In genomic region chrX:40152706-40153334, GRCh38 we compare ENCODE assay signal across 8 cellular contexts. TPM values are rescaled to one million over a fixed set of nuclear protein-coding genes. Genes with fewer than 3 reads are reported as not detected.
DNase-seq lines count a peak whose midpoint lies in the region; TF ChIP-seq lines count a peak whose summit lies in the region.

No MANE protein-coding gene starts in this region.

- intact Hi-C loops in Calu3 (cut with micrococcal nuclease; ENCODE audit: unreplicated experiment): loop anchor here (10.0 kb wide), 1 partner anchor 48 kb away; no protein-coding TSS in a partner anchor

- peak overlapping the region; percentile 34 for H3K4me3 ChIP-seq in HL-60 (replicated peaks; ENCODE audit: insufficient read depth, low read length)
- H3K4me3 ChIP-seq in adipocyte (ENCODE audit: low read length): peak overlapping the region; percentile 67

- CTCF ChIA-PET in Calu3 (lab: Charles Lee): interaction anchor here (0.7 kb wide), 1 partner anchor 67 kb away, joined by 3 read pairs; no protein-coding TSS in a partner anchor

- peaks cover 24% of the 10 kb centered on the region for H3K36me3 Mint-ChIP-seq in Calu3 (ENCODE audit: insufficient read depth, unreplicated experiment)

- DNase-seq in Calu3: peak; percentile 71
- peak in 1 of 2 experiments; percentile 43 for DNase-seq in HL-60 (ENCODE audit: low read depth in 1 of 2, low spot score in 1 of 2)
- DNase-seq in adipocyte (ENCODE audit: low read depth): peak; percentile 58
- peak; percentile 66 for DNase-seq in hepatic stellate cell (ENCODE audit: low spot score)
- peak; percentile 70 for DNase-seq in retina
- no peak for DNase-seq in DMS153 treated with DMSO at 0.1 percent for 48 hours (lab: John Stamatoyannopoulos, UW; ENCODE audit: unreplicated experiment)
- DNase-seq in stimulated activated naive CD4-positive, alpha-beta T cell (lab: John Stamatoyannopoulos, UW): no peak
- no peak for DNase-seq in GM19238 (ENCODE audit: insufficient read length, low spot score)

- H3K9me3 Mint-ChIP-seq in Calu3 (ENCODE audit: low read depth, unreplicated experiment): no peaks in the 10 kb centered on the region

- peak overlapping the region; percentile 67 for H3K4me3 Mint-ChIP-seq in Calu3 (ENCODE audit: low read depth, unreplicated experiment)

- no peaks in the 10 kb centered on the region for H3K4me1 Mint-ChIP-seq in Calu3 (ENCODE audit: low read depth, unreplicated experiment)

- H3K27me3 Mint-ChIP-seq in Calu3 (ENCODE audit: unreplicated experiment): no peaks in the 10 kb centered on the region

- no peaks in the 10 kb centered on the region for H3K36me3 ChIP-seq in adipocyte (ENCODE audit: control insufficient read depth, insufficient read depth, low read length, severe bottlenecking)

- H3K27ac ChIP-seq in HL-60 (replicated peaks): peak overlapping the region; percentile 93

- H3K9me3 ChIP-seq in adipocyte (ENCODE audit: control insufficient read depth, low read length): no peaks in the 10 kb centered on the region

- BruUV-seq in Calu3 (replicated peaks; lab: Mats Ljungman, UMichigan): no TSS peak

- no peak overlapping the region for H3K27ac Mint-ChIP-seq in Calu3 (ENCODE audit: unreplicated experiment)

- H3K9ac ChIP-seq in adipocyte (ENCODE audit: low read length): peak overlapping the region; percentile 49

- no peaks in the 10 kb centered on the region for H3K27me3 ChIP-seq in HL-60 (ENCODE audit: insufficient read depth, poor library complexity, severe bottlenecking)
- peaks cover 34% of the 10 kb centered on the region for H3K27me3 ChIP-seq in adipocyte (replicated peaks; ENCODE audit: control insufficient read depth, insufficient read depth, low read length)

- H3K4me1 ChIP-seq in adipocyte (ENCODE audit: control insufficient read depth, insufficient read depth, low read length): peaks cover 2% of the 10 kb centered on the region

- TF ChIP-seq CTCF in Calu3 (IDR thresholded peaks at IDR 0.05; ENCODE audit: unreplicated experiment): no peak
- TF ChIP-seq CTCF in HL-60 (IDR thresholded peaks at IDR 0.05; ENCODE audit: insufficient read depth, low read length): no peak

RNA-seq across cellular contexts. Expression of gene BCOR, which starts 55.1 kb away (rescaled TPM):
- total RNA-seq in Calu3 (2022): 20.6 and 21.1 TPM in 2 replicates

Comparison
In these comparisons a context has a peak if more than half of its experiments do, and no peak if none do; other contexts are left out.
1. DNase-seq: peak in Calu3 (single experiment), adipocyte (single experiment), hepatic stellate cell (single experiment) and retina (single experiment); none in DMS153 treated with DMSO at 0.1 percent for 48 hours (single experiment), stimulated activated naive CD4-positive, alpha-beta T cell (0 of 6) and GM19238 (single experiment).